ENCODE assay signal across 23 cellular contexts in genomic region chr22:22386602-22387385, GRCh38.
DNase-seq lines count a peak whose midpoint lies in the region; FAIRE-seq and TF ChIP-seq lines count a peak whose summit lies in the region.
"Had no signal": no experiment of that assay in that cellular context is flagged by ENCODE, and none has a peak within 500 bp of the region (broad histone marks: within the 10 kb centered on the region; RNA-seq: fewer than 3 reads in every experiment).

No MANE protein-coding gene starts in this region.

- no peaks in the 10 kb centered on the region for H3K4me1 Mint-ChIP-seq in activated T-cell treated with anti-CD3 and anti-CD28 coated beads, Interleukin-2, amount 50 U/mL, for 24 hours (ENCODE audit: low read depth)

- no peak for TF ChIP-seq RAD21 in liver (IDR thresholded peaks at IDR 0.05)

- no peaks in the 10 kb centered on the region for H3K9me3 Mint-ChIP-seq in activated T-cell treated with anti-CD3 and anti-CD28 coated beads, Interleukin-2, amount 50 U/mL, for 24 hours
- H3K9me3 Mint-ChIP-seq: stimulated activated naive B cell treated with anti-CD40 and anti-IgM and Interleukin-4, amounts not matched to agents 10 μg/mL and 1 μg/mL and 100 μg/mL, for 72 hours; T-cell had no signal

- peaks cover 74% of the 10 kb centered on the region for H3K27me3 Mint-ChIP-seq in activated T-cell treated with anti-CD3 and anti-CD28 coated beads, Interleukin-2, amount 50 U/mL, for 24 hours
- H3K27me3 Mint-ChIP-seq: stimulated activated naive B cell treated with anti-CD40 and anti-IgM and Interleukin-4, amounts not matched to agents 10 μg/mL and 1 μg/mL and 100 μg/mL, for 72 hours had no signal

- H3K9me3 ChIP-seq in liver (ENCODE audit: control insufficient read depth in 4 of 4, low read length in 3 of 4) (no peaks in the 10 kb centered on the region), kidney (ENCODE audit: control insufficient read depth in 1 of 2, low read length in 2 of 2) (no peaks in the 10 kb centered on the region)
- H3K9me3 ChIP-seq: breast epithelium, colonic mucosa, testis had no signal

- no peak overlapping the region for H3K4me3 Mint-ChIP-seq in activated T-cell treated with anti-CD3 and anti-CD28 coated beads, Interleukin-2, amount 50 U/mL, for 24 hours
- H3K4me3 Mint-ChIP-seq: nephron; stimulated activated naive B cell treated with anti-CD40 and anti-IgM and Interleukin-4, amounts not matched to agents 10 μg/mL and 1 μg/mL and 100 μg/mL, for 72 hours; T-cell had no signal

- WGBS in liver = 26% methylated on average over 10 of the region's 10 CpGs

- H3K4me3 ChIP-seq in liver (ENCODE audit: low read depth in 1 of 3, low read length in 3 of 3) = no peak overlapping the region
- no peak overlapping the region for H3K4me3 ChIP-seq in kidney (ENCODE audit: low read length in 2 of 2)
- H3K4me3 ChIP-seq: breast epithelium, colonic mucosa, testis had no signal

- peak overlapping the region; percentile 14 to 49 for H3K27ac ChIP-seq in liver (ENCODE audit: low read depth in 1 of 2, low read length in 2 of 2)
- H3K27ac ChIP-seq in kidney (ENCODE audit: low read depth in 2 of 2, low read length in 2 of 2) = no peak overlapping the region
- H3K27ac ChIP-seq: breast epithelium, colonic mucosa, parathyroid adenoma, testis had no signal

- intact Hi-C loops in kidney (cut with DNase I) = no loop called here

- TF ChIP-seq CTCF in liver (IDR thresholded peaks at IDR 0.05; ENCODE audit: low read depth, low read length, missing input control) = no peak
- no peak for TF ChIP-seq CTCF in kidney (IDR thresholded peaks at IDR 0.05; ENCODE audit: borderline replicate concordance, extremely low read depth, insufficient read depth)

- no peak overlapping the region for H3K9ac ChIP-seq in liver (ENCODE audit: low read depth in 1 of 2, low read length in 2 of 2)
- no peak overlapping the region for H3K9ac ChIP-seq in kidney (ENCODE audit: low read length in 2 of 2)
- H3K9ac ChIP-seq: parathyroid adenoma had no signal

- H3K36me3 ChIP-seq in liver (ENCODE audit: control insufficient read depth in 4 of 4, insufficient read depth in 3 of 4, low read depth in 1 of 4, low read length in 3 of 4) (no peaks in the 10 kb centered on the region), kidney (ENCODE audit: control insufficient read depth in 1 of 2, insufficient read depth in 2 of 2, low read length in 2 of 2) (no peaks in the 10 kb centered on the region)
- H3K36me3 ChIP-seq: breast epithelium, colonic mucosa had no signal

- peaks cover 5 to 26% (median 12%) of the 10 kb centered on the region in 4 donors for H3K4me1 ChIP-seq in liver (ENCODE audit: control insufficient read depth in 4 of 4, insufficient read depth in 4 of 4, low read length in 3 of 4)
- no peaks in the 10 kb centered on the region for H3K4me1 ChIP-seq in kidney (ENCODE audit: control insufficient read depth in 1 of 2, insufficient read depth in 1 of 2, low read depth in 1 of 2, low read length in 2 of 2)
- H3K4me1 ChIP-seq: breast epithelium, colonic mucosa, parathyroid adenoma, testis had no signal

- no peaks in the 10 kb centered on the region for H3K36me3 Mint-ChIP-seq in activated T-cell treated with anti-CD3 and anti-CD28 coated beads, Interleukin-2, amount 50 U/mL, for 24 hours (ENCODE audit: low read depth)
- H3K36me3 Mint-ChIP-seq: stimulated activated naive B cell treated with anti-CD40 and anti-IgM and Interleukin-4, amounts not matched to agents 10 μg/mL and 1 μg/mL and 100 μg/mL, for 72 hours; T-cell had no signal

- peak; percentile 57 for DNase-seq in DMS53 treated with DMSO at 0.1 percent for 48 hours (lab: John Stamatoyannopoulos, UW; ENCODE audit: unreplicated experiment)
- peak; percentile 55 for DNase-seq in NCI-H1105 treated with DMSO at 0.1 percent for 48 hours (lab: John Stamatoyannopoulos, UW)
- peak; percentile 90 for DNase-seq in NCI-H774 (lab: John Stamatoyannopoulos, UW)
- no peak for DNase-seq in GM19239 (ENCODE audit: insufficient read length, low spot score)
- no peak for DNase-seq in activated T-cell treated with anti-CD3 and anti-CD28 coated beads, Interleukin-2, amount 50 U/mL, for 24 hours
- no peak for DNase-seq in kidney
- DNase-seq: activated CD8-positive, alpha-beta memory T cell treated with anti-CD3 and anti-CD28 coated beads, Interleukin-2, amount 50 U/mL, for 48 hours; activated gamma-delta T cell; colonic mucosa; glutamatergic neuron; KBM-7; left colon; midbrain; NCI-H226; Right ventricle myocardium superior; stimulated activated CD4-positive, alpha-beta T cell treated with anti-CD3 and anti-CD28 coated beads, Interleukin-1b, Interleukin-23, amount 100 ng/mL, for 48 hours; stimulated activated naive B cell treated with anti-CD40 and anti-IgM and Interleukin-4, amounts not matched to agents 10 μg/mL and 1 μg/mL and 100 μg/mL, for 72 hours; T-cell; testis had no signal

- no peaks in the 10 kb centered on the region for H3K27me3 ChIP-seq in liver (ENCODE audit: control insufficient read depth in 4 of 4, insufficient read depth in 4 of 4, low read length in 3 of 4)
- H3K27me3 ChIP-seq: colonic mucosa, testis had no signal

- H3K27ac Mint-ChIP-seq in activated T-cell treated with anti-CD3 and anti-CD28 coated beads, Interleukin-2, amount 50 U/mL, for 24 hours = no peak overlapping the region
- H3K27ac Mint-ChIP-seq: nephron; stimulated activated naive B cell treated with anti-CD40 and anti-IgM and Interleukin-4, amounts not matched to agents 10 μg/mL and 1 μg/mL and 100 μg/mL, for 72 hours; T-cell had no signal

- FAIRE-seq in GM19239 (lab: Jason Lieb, UNC) = no peak
- FAIRE-seq in kidney (lab: Jason Lieb, UNC) = no peak

TF ChIP-seq in liver, 16 proteins besides CTCF, POLR2A, EP300 and RAD21:
- TF ChIP-seq YY1 (IDR thresholded peaks at IDR 0.05) = peak; percentile 84
- TF ChIP-seq HNF4A (conservative IDR thresholded peaks at IDR 0.05) = peak; percentile 80 to 89
- peak; percentile 67 for TF ChIP-seq FOXA1 (IDR thresholded peaks at IDR 0.05)
- TF ChIP-seq HNF4G (IDR thresholded peaks at IDR 0.05) = peak; percentile 54
- TF ChIP-seq ATF3 (IDR thresholded peaks at IDR 0.05) = no peak
- no peak for TF ChIP-seq MAX (IDR thresholded peaks at IDR 0.05)
- peak; percentile 34 for TF ChIP-seq NR2F2 (IDR thresholded peaks at IDR 0.05)
- TF ChIP-seq RXRA (IDR thresholded peaks at IDR 0.05) = peak; percentile 95 to 97
- TF ChIP-seq TAF1 (conservative IDR thresholded peaks at IDR 0.05) = no peak
- TF ChIP-seq FOXA2 (IDR thresholded peaks at IDR 0.05) = peak; percentile 82
- TF ChIP-seq JUND (IDR thresholded peaks at IDR 0.05) = peak; percentile 45
- TF ChIP-seq REST (IDR thresholded peaks at IDR 0.05) = peak; percentile 20
- peak; percentile 91 for TF ChIP-seq SP1 (IDR thresholded peaks at IDR 0.05)
- peak in 1 of 2 donors; percentile 11 for TF ChIP-seq GABPA (IDR thresholded peaks at IDR 0.05 in 1 of 2, conservative IDR thresholded peaks at IDR 0.05 in 1 of 2)
- TF ChIP-seq EGR1 (IDR thresholded peaks at IDR 0.05; ENCODE audit: low read depth in 2 of 2) = no peak
- no peak for TF ChIP-seq ZBTB33 (IDR thresholded peaks at IDR 0.05)
TF ChIP-seq in liver: peak in this region for 11.

Comparison
In these comparisons a context has a peak if more than half of its experiments do, and no peak if none do; other contexts are left out.
1. DNase-seq: peak in DMS53 treated with DMSO at 0.1 percent for 48 hours (single experiment), NCI-H1105 treated with DMSO at 0.1 percent for 48 hours (single experiment) and NCI-H774 (single experiment); none in GM19239 (single experiment), activated T-cell treated with anti-CD3 and anti-CD28 coated beads, Interleukin-2, amount 50 U/mL, for 24 hours (single experiment) and kidney (single experiment).
2. H3K27ac ChIP-seq: peak in liver (2 of 2); none in kidney (0 of 2).